16 cellular contexts compared by ENCODE assay signal in the genomic region with DNA sequence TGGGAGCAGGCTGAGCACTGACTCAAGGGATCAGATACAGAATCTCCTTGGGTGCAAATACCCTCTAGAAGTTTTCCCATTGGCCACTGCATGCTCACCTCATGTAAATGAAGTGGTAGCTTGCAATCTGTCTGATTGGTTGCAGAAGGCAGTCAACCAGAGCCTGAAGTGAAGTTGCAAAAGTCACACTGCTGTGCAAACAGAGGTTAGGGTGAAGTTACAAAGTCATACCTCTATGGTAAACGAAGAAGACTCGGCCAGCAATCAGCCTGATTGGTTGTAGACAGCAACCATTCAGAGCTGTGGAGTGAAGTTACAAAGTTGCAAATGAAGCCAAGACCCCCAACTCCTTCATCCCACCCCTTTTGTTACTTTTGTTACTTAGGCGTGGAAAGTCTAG. TPM values are rescaled to one million over a fixed set of nuclear protein-coding genes. Genes with fewer than 3 reads are reported as not detected.
DNase-seq lines count a peak whose midpoint lies in the region; ATAC-seq, FAIRE-seq and TF ChIP-seq lines count a peak whose summit lies in the region.
"Had no signal": no experiment of that assay in that cellular context is flagged by ENCODE, and none has a peak within 500 bp of the region (broad histone marks: within the 10 kb centered on the region; RNA-seq: fewer than 3 reads in every experiment).

No MANE protein-coding gene starts in this region.

- ATAC-seq in GM12878, result no peak

- peaks cover 23% of the 10 kb centered on the region for H3K4me1 Mint-ChIP-seq in activated naive CD4-positive, alpha-beta T cell treated with anti-CD3 and anti-CD28 coated beads for 36 hours (ENCODE audit: low read depth)

- H4K20me1 ChIP-seq in GM12878 (ENCODE audit: control insufficient read depth, insufficient read depth), result no peaks in the 10 kb centered on the region
- H4K20me1 ChIP-seq: BLaER1 treated with 17β-estradiol and CSF1 and Interleukin-3, amounts not matched to agents 10 nM and 100 nM had no signal

- in situ Hi-C loops in GM12878 (cut with MboI), result no loop called here

- H3K9me3 Mint-ChIP-seq in activated naive CD4-positive, alpha-beta T cell treated with anti-CD3 and anti-CD28 coated beads for 36 hours, result peaks cover 1% of the 10 kb centered on the region
- H3K9me3 Mint-ChIP-seq: CD4-positive, CD25-positive, alpha-beta regulatory T cell had no signal

- no peak overlapping the region for H3K27ac ChIP-seq in GM12878 (ENCODE audit: control insufficient read depth, insufficient read depth)
- H3K27ac ChIP-seq: BLaER1 treated with 17β-estradiol and CSF1 and Interleukin-3, amounts not matched to agents 10 nM and 100 nM had no signal

- H3K27me3 Mint-ChIP-seq in activated naive CD4-positive, alpha-beta T cell treated with anti-CD3 and anti-CD28 coated beads for 36 hours (ENCODE audit: low read depth), result no peaks in the 10 kb centered on the region
- H3K27me3 Mint-ChIP-seq: CD4-positive, CD25-positive, alpha-beta regulatory T cell had no signal

- TF ChIP-seq EP300 in GM12878 (IDR thresholded peaks at IDR 0.05; ENCODE audit: borderline replicate concordance in 1 of 2, control insufficient read depth in 1 of 2, low read depth in 2 of 2, low read length in 2 of 2), result no peak

- no peak overlapping the region for H3K4me3 Mint-ChIP-seq in activated naive CD4-positive, alpha-beta T cell treated with anti-CD3 and anti-CD28 coated beads for 36 hours
- H3K4me3 Mint-ChIP-seq: CD4-positive, CD25-positive, alpha-beta regulatory T cell had no signal

- H3K27me3 ChIP-seq in GM12878 (replicated peaks in 1 of 2; ENCODE audit: control insufficient read depth in 2 of 2, insufficient read depth in 2 of 2, low read length in 1 of 2), result no peaks in the 10 kb centered on the region
- H3K27me3 ChIP-seq: BLaER1 treated with 17β-estradiol and CSF1 and Interleukin-3, amounts not matched to agents 10 nM and 100 nM had no signal

- H3K27ac Mint-ChIP-seq in activated naive CD4-positive, alpha-beta T cell treated with anti-CD3 and anti-CD28 coated beads for 36 hours, result no peak overlapping the region
- H3K27ac Mint-ChIP-seq: CD4-positive, CD25-positive, alpha-beta regulatory T cell had no signal

- BruUV-seq in GM12878 (replicated peaks; lab: Mats Ljungman, UMichigan), result no TSS peak

- H3K9me3 ChIP-seq in GM12878 (replicated peaks; ENCODE audit: control insufficient read depth, insufficient read depth, low read length), result peaks cover 11% of the 10 kb centered on the region
- H3K9me3 ChIP-seq: HAP-1 had no signal

- peaks cover 2% of the 10 kb centered on the region; the same call in 1 of the 2 replicates for H3K79me2 ChIP-seq in GM12878 (ENCODE audit: control insufficient read depth, insufficient read depth, low read length)

- TF ChIP-seq RAD21 in GM12878 (IDR thresholded peaks at IDR 0.05; ENCODE audit: insufficient read depth, low read depth, low read length), result no peak

- no peak for FAIRE-seq in GM12878 (lab: Jason Lieb, UNC)
- FAIRE-seq: GM12891 had no signal

- RAD21 ChIA-PET in GM12878 (lab: Charles Lee; ENCODE audit: unreplicated experiment), result no interaction called here

- intact Hi-C loops in GM12878 (cut with micrococcal nuclease; ENCODE audit: unreplicated experiment), result no loop called here
- intact Hi-C loops in activated naive CD4-positive, alpha-beta T cell treated with anti-CD3 and anti-CD28 coated beads for 36 hours (cut with micrococcal nuclease), result no loop called here

- peak; percentile 1 for DNase-seq in NOMO-1 treated with DMSO at 0.1 percent for 48 hours (lab: John Stamatoyannopoulos, UW; ENCODE audit: unreplicated experiment)
- no peak for DNase-seq in NOMO-1 (lab: John Stamatoyannopoulos, UW; ENCODE audit: unreplicated experiment in 2 of 2)
- DNase-seq in NCI-H69 (lab: John Stamatoyannopoulos, UW), result peak; percentile 1
- no peak for DNase-seq in GM12878 (ENCODE audit: low read depth, low spot score)
- no peak for DNase-seq in activated CD4-positive, CD25-positive, alpha-beta regulatory T cell treated with anti-CD3 and anti-CD28 coated beads, Interleukin-2, amount 50 U/mL, for 72 hours
- no peak for DNase-seq in activated naive CD4-positive, alpha-beta T cell treated with anti-CD3 and anti-CD28 coated beads for 36 hours
- DNase-seq in T-helper 2 cell, result no peak
- no peak for DNase-seq in NCI-H2196 (lab: John Stamatoyannopoulos, UW; ENCODE audit: unreplicated experiment)
- DNase-seq: 8988T; AML-193; CD4-positive, CD25-positive, alpha-beta regulatory T cell; DMS 273 treated with DMSO at 0.1 percent for 48 hours; GOT3 had no signal

- H3K36me3 ChIP-seq in GM12878 (ENCODE audit: control insufficient read depth in 2 of 2, insufficient read depth in 2 of 2, low read length in 1 of 2), result no peaks in the 10 kb centered on the region; a peak in 1 of 4 replicates

- SMC1A ChIA-PET in GM12878 (lab: Charles Lee; ENCODE audit: uncharacterized antibody, unreplicated experiment), result interaction anchor here (1.6 to 2.8 kb wide), 3 partner anchors 17 to 27 kb away, joined by 4 to 15 read pairs (median 6); partner anchors contain the start of gene STARD9

- no peak for TF ChIP-seq CTCF in GM12878 (IDR thresholded peaks at IDR 0.05 in 2 of 3, conservative IDR thresholded peaks at IDR 0.05 in 1 of 3; ENCODE audit: control insufficient read depth in 2 of 3, extremely low read depth in 1 of 3, insufficient read depth in 1 of 3, low read depth in 3 of 3, low read length in 3 of 3)

- peak overlapping the region; percentile 37; the same call in 1 of the 2 replicates for H3K4me2 ChIP-seq in GM12878 (ENCODE audit: control insufficient read depth, insufficient read depth)
- H3K4me2 ChIP-seq: BLaER1 treated with 17β-estradiol and CSF1 and Interleukin-3, amounts not matched to agents 10 nM and 100 nM had no signal

- H3K36me3 Mint-ChIP-seq in activated naive CD4-positive, alpha-beta T cell treated with anti-CD3 and anti-CD28 coated beads for 36 hours (ENCODE audit: low read depth), result no peaks in the 10 kb centered on the region

- POLR2A ChIA-PET in GM12878 (lab: Charles Lee), result no interaction called here

- no peak for TF ChIP-seq POLR2A in GM12878 (IDR thresholded peaks at IDR 0.05; ENCODE audit: low read depth, low read length)

- H2AFZ ChIP-seq in GM12878 (ENCODE audit: control insufficient read depth, low read depth, low read length), result no peak overlapping the region

- WGBS in GM12878 (ENCODE audit: insufficient coverage, insufficient replicate concordance, low lambda C conversion rate, missing lambda C conversion rate), result 90% methylated on average over 3 of the region's 3 CpGs

- no peak overlapping the region for H3K9ac ChIP-seq in GM12878 (ENCODE audit: control insufficient read depth, insufficient read depth, low read length)
- H3K9ac ChIP-seq: BLaER1 treated with 17β-estradiol and CSF1 and Interleukin-3, amounts not matched to agents 10 nM and 100 nM had no signal

- CTCF ChIA-PET in GM12878 (lab: Yijun Ruan, JAX), result no interaction called here
- CTCF ChIA-PET in activated naive CD4-positive, alpha-beta T cell treated with anti-CD3 and anti-CD28 coated beads for 36 hours (lab: Charles Lee), result no interaction called here

- H3K4me1 ChIP-seq in GM12878 (ENCODE audit: control insufficient read depth, insufficient read depth, low read length), result peaks cover 36% of the 10 kb centered on the region
- H3K4me1 ChIP-seq: HAP-1 had no signal

- no peak overlapping the region for H3K4me3 ChIP-seq in GM12878
- H3K4me3 ChIP-seq: BLaER1 treated with 17β-estradiol and CSF1 and Interleukin-3, amounts not matched to agents 10 nM and 100 nM; HAP-1 had no signal

RNA-seq across cellular contexts. Expression of gene STARD9, which starts 27.1 kb away (rescaled TPM):
- total RNA-seq in GM12878 (2013; cell fraction: nucleolus; rRNA removed), result 144 and 149 TPM in 2 replicates
- 7.7 and 9.4 TPM in 2 replicates for total RNA-seq in GM12878 (2014; rRNA removed)
- 7.5 and 8.1 TPM in 2 replicates for total RNA-seq in GM12878 (2014; rRNA removed; fragmentation: Illumina TruSeq; extraction: Trizol)
- 8.4 and 11.5 TPM in 2 replicates for total RNA-seq in GM12878 (2021)
- polyA plus RNA-seq in GM12878 (2011; ENCODE audit: low read depth), result 3.7 TPM
- polyA plus RNA-seq in GM12878 (2011; rRNA removed), result 3.6 and 4.7 TPM in 2 replicates
- 3.5 and 3.6 TPM in 2 replicates for polyA plus RNA-seq in GM12878 (2011; cell fraction: cytosol; rRNA removed)
- 22.7 and 25.2 TPM in 2 replicates for polyA plus RNA-seq in GM12878 (2011; cell fraction: nucleus; rRNA removed)
- 4.9 and 6.5 TPM in 2 replicates for polyA plus RNA-seq in GM12878 (2012)
- 8.6 and 8.7 TPM in 2 replicates for polyA plus RNA-seq in GM12878 (2014; fragmentation: Illumina TruSeq; extraction: Trizol)
- 1 to 10 TPM in 1 of 2 experiments, under 1 TPM in 1; 0.58 to 1.1 TPM for polyA plus RNA-seq in GM12878 (2014; fragmentation: Nextera tagmentation; extraction: Ambion mirVana)
- polyA plus RNA-seq in GM12878 (2014; rRNA removed), result 8.2 and 9.3 TPM in 2 replicates
- 1 to 10 TPM; 2.7 to 2.9 TPM for polyA plus RNA-seq in GM12878 (2016; fragmentation: Nextera tagmentation; extraction: Ambion mirVana)
- polyA minus RNA-seq in GM12878 (2011; rRNA and poly(A)+ RNA removed), result 8.9 and 11.0 TPM in 2 replicates
- polyA minus RNA-seq in GM12878 (2011; cell fraction: cytosol; rRNA and poly(A)+ RNA removed), result 1.5 and 2.0 TPM in 2 replicates
- polyA minus RNA-seq in GM12878 (2011; cell fraction: nucleus; rRNA and poly(A)+ RNA removed), result 10.2 and 13.9 TPM in 2 replicates
- total RNA-seq in activated naive CD4-positive, alpha-beta T cell treated with anti-CD3 and anti-CD28 coated beads for 36 hours, result 1 to 10 TPM; 1.9 to 2.5 TPM

RNA-seq across cellular contexts. Expression of gene HAUS2, which starts 53.9 kb away (rescaled TPM):
- total RNA-seq in GM12878 (2013; cell fraction: nucleolus; rRNA removed), result 16.7 and 25.2 TPM in 2 replicates
- total RNA-seq in GM12878 (2014; rRNA removed), result 40.6 and 40.7 TPM in 2 replicates
- total RNA-seq in GM12878 (2014; rRNA removed; fragmentation: Illumina TruSeq; extraction: Trizol), result 37.5 and 41.8 TPM in 2 replicates
- total RNA-seq in GM12878 (2021), result 26.7 and 33.5 TPM in 2 replicates
- polyA plus RNA-seq in GM12878 (2011; ENCODE audit: low read depth), result 15.2 TPM
- 45.2 and 80.6 TPM in 2 replicates for polyA plus RNA-seq in GM12878 (2011; rRNA removed)
- polyA plus RNA-seq in GM12878 (2011; cell fraction: cytosol; rRNA removed), result 19.5 and 24.6 TPM in 2 replicates
- 6.9 and 8.6 TPM in 2 replicates for polyA plus RNA-seq in GM12878 (2011; cell fraction: nucleus; rRNA removed)
- polyA plus RNA-seq in GM12878 (2012), result 17.9 and 26.5 TPM in 2 replicates
- polyA plus RNA-seq in GM12878 (2014; fragmentation: Illumina TruSeq; extraction: Trizol), result 40.6 and 48.3 TPM in 2 replicates
- polyA plus RNA-seq in GM12878 (2014; fragmentation: Nextera tagmentation; extraction: Ambion mirVana), result 10 to 100 TPM; 30.8 to 37.0 TPM
- polyA plus RNA-seq in GM12878 (2014; rRNA removed), result 25.3 and 28.7 TPM in 2 replicates
- polyA plus RNA-seq in GM12878 (2016; fragmentation: Nextera tagmentation; extraction: Ambion mirVana), result 10 to 100 TPM; 54.0 to 59.3 TPM
- polyA minus RNA-seq in GM12878 (2011; rRNA and poly(A)+ RNA removed), result 19.1 and 19.2 TPM in 2 replicates
- polyA minus RNA-seq in GM12878 (2011; cell fraction: cytosol; rRNA and poly(A)+ RNA removed), result 10.1 and 12.4 TPM in 2 replicates
- polyA minus RNA-seq in GM12878 (2011; cell fraction: nucleus; rRNA and poly(A)+ RNA removed), result 3.0 and 3.9 TPM in 2 replicates
- total RNA-seq in activated naive CD4-positive, alpha-beta T cell treated with anti-CD3 and anti-CD28 coated beads for 36 hours, result 10 to 100 TPM; 46.2 to 55.6 TPM

RNA-seq across cellular contexts. Expression of gene LRRC57, which starts 53.9 kb away (rescaled TPM):
- 27.7 and 30.2 TPM in 2 replicates for total RNA-seq in GM12878 (2013; cell fraction: nucleolus; rRNA removed)
- 5.9 and 8.1 TPM in 2 replicates for total RNA-seq in GM12878 (2014; rRNA removed)
- 11.4 and 12.2 TPM in 2 replicates for total RNA-seq in GM12878 (2014; rRNA removed; fragmentation: Illumina TruSeq; extraction: Trizol)
- 10.4 and 11.1 TPM in 2 replicates for total RNA-seq in GM12878 (2021)
- 4.2 TPM for polyA plus RNA-seq in GM12878 (2011; ENCODE audit: low read depth)
- polyA plus RNA-seq in GM12878 (2011; rRNA removed), result 11.6 and 15.7 TPM in 2 replicates
- 12.5 and 14.4 TPM in 2 replicates for polyA plus RNA-seq in GM12878 (2011; cell fraction: cytosol; rRNA removed)
- 7.3 and 10.0 TPM in 2 replicates for polyA plus RNA-seq in GM12878 (2011; cell fraction: nucleus; rRNA removed)
- 6.3 and 7.5 TPM in 2 replicates for polyA plus RNA-seq in GM12878 (2012)
- 10.3 and 11.9 TPM in 2 replicates for polyA plus RNA-seq in GM12878 (2014; fragmentation: Illumina TruSeq; extraction: Trizol)
- polyA plus RNA-seq in GM12878 (2014; fragmentation: Nextera tagmentation; extraction: Ambion mirVana), result 1 to 10 TPM; 5.2 to 5.8 TPM
- 7.0 and 7.7 TPM in 2 replicates for polyA plus RNA-seq in GM12878 (2014; rRNA removed)
- 10 to 100 TPM in 1 of 2 experiments, 1 to 10 TPM in 1; 8.3 to 10.9 TPM for polyA plus RNA-seq in GM12878 (2016; fragmentation: Nextera tagmentation; extraction: Ambion mirVana)
- polyA minus RNA-seq in GM12878 (2011; rRNA and poly(A)+ RNA removed), result 8.1 and 9.7 TPM in 2 replicates
- 1.7 and 3.7 TPM in 2 replicates for polyA minus RNA-seq in GM12878 (2011; cell fraction: cytosol; rRNA and poly(A)+ RNA removed)
- polyA minus RNA-seq in GM12878 (2011; cell fraction: nucleus; rRNA and poly(A)+ RNA removed), result 4.1 and 7.1 TPM in 2 replicates
- 10 to 100 TPM; 14.7 to 16.3 TPM for total RNA-seq in activated naive CD4-positive, alpha-beta T cell treated with anti-CD3 and anti-CD28 coated beads for 36 hours

Comparison
In these comparisons a context has a peak if more than half of its experiments do, and no peak if none do; other contexts are left out.
1. DNase-seq: peak in NOMO-1 treated with DMSO at 0.1 percent for 48 hours (single experiment) and NCI-H69 (single experiment); none in NOMO-1 (0 of 2), GM12878 (single experiment), activated CD4-positive, CD25-positive, alpha-beta regulatory T cell treated with anti-CD3 and anti-CD28 coated beads, Interleukin-2, amount 50 U/mL, for 72 hours (single experiment), activated naive CD4-positive, alpha-beta T cell treated with anti-CD3 and anti-CD28 coated beads for 36 hours (single experiment), T-helper 2 cell (0 of 5) and NCI-H2196 (single experiment).